Comparison of ENCODE assay signal across 8 cellular contexts in genomic region chr3:46845860-46846623, GRCh38. TPM values are rescaled to one million over a fixed set of nuclear protein-coding genes. Genes with fewer than 3 reads are reported as not detected.
DNase-seq lines count a peak whose midpoint lies in the region; ATAC-seq, FAIRE-seq and TF ChIP-seq lines count a peak whose summit lies in the region.

No MANE protein-coding gene starts in this region.

- no peaks in the 10 kb centered on the region for H3K27me3 Mint-ChIP-seq in activated B cell treated with CpG ODN at 0.5 μM for 24 hours

- peaks cover 8% of the 10 kb centered on the region for H3K36me3 Mint-ChIP-seq in activated B cell treated with CpG ODN at 0.5 μM for 24 hours (ENCODE audit: low read depth)

- CTCF ChIA-PET in activated B cell treated with CpG ODN at 0.5 μM for 24 hours (lab: Charles Lee): interaction anchor here (0.9 to 1.8 kb wide), 7 partner anchors 9 to 478 kb away, joined by 3 to 9 read pairs (median 3); no protein-coding TSS in a partner anchor

- DNase-seq in DMS 273 (lab: John Stamatoyannopoulos, UW; ENCODE audit: unreplicated experiment) (peak; percentile 89), MG63 (peak; percentile 75), activated B cell treated with CpG ODN at 0.5 μM for 24 hours (peak; percentile 82), bronchial epithelial cell (ENCODE audit: low read depth) (no peak), kidney (peak; percentile 94), GDM1 (lab: John Stamatoyannopoulos, UW) (no peak)
- DNase-seq in stimulated activated CD4-positive, alpha-beta T cell treated with anti-CD3 and anti-CD28 coated beads, Interleukin-15, amount 100 ng/mL, for 1 hour (ENCODE audit: low read depth in 1 of 2, low spot score in 1 of 2): peak; percentile 56 to 66

- peak overlapping the region; percentile 45 to 65 for H3K9ac ChIP-seq in kidney (ENCODE audit: low read length in 2 of 2)

- peak overlapping the region in 1 of 2 donors; percentile 64 for H3K27ac ChIP-seq in kidney (ENCODE audit: low read depth in 2 of 2, low read length in 2 of 2)

- H3K9me3 ChIP-seq in MG63 (no peaks in the 10 kb centered on the region), kidney (ENCODE audit: control insufficient read depth in 1 of 2, low read length in 2 of 2) (no peaks in the 10 kb centered on the region)

- TF ChIP-seq CTCF in activated B cell treated with CpG ODN at 0.5 μM for 24 hours (IDR thresholded peaks at IDR 0.05) (no peak), bronchial epithelial cell (IDR thresholded peaks at IDR 0.05; ENCODE audit: insufficient read depth, low read length, severe bottlenecking) (peak; percentile 38), kidney (IDR thresholded peaks at IDR 0.05; ENCODE audit: borderline replicate concordance, extremely low read depth, insufficient read depth) (peak; percentile 36)

- H3K27ac Mint-ChIP-seq in activated B cell treated with CpG ODN at 0.5 μM for 24 hours: peak overlapping the region; percentile 83

- H3K4me3 Mint-ChIP-seq in activated B cell treated with CpG ODN at 0.5 μM for 24 hours: peak overlapping the region; percentile 87

- peaks cover 6% of the 10 kb centered on the region for H3K4me1 Mint-ChIP-seq in activated B cell treated with CpG ODN at 0.5 μM for 24 hours

- H3K36me3 ChIP-seq in MG63 (no peaks in the 10 kb centered on the region), bronchial epithelial cell (ENCODE audit: control insufficient read depth, insufficient read depth, low read length) (no peaks in the 10 kb centered on the region), kidney (ENCODE audit: control insufficient read depth in 1 of 2, insufficient read depth in 2 of 2, low read length in 2 of 2) (no peaks in the 10 kb centered on the region)

- no peaks in the 10 kb centered on the region for H3K27me3 ChIP-seq in MG63
- no peaks in the 10 kb centered on the region for H3K27me3 ChIP-seq in bronchial epithelial cell (ENCODE audit: control insufficient read depth, insufficient read depth, low read length)

- POLR2A ChIA-PET in activated B cell treated with CpG ODN at 0.5 μM for 24 hours (lab: Charles Lee): interaction anchor here (0.5 to 1.2 kb wide), 4 partner anchors 63 to 1243 kb away, joined by 3 to 5 read pairs (median 4); partner anchors contain the start of gene PTPN23

- H3K4me1 ChIP-seq in kidney (ENCODE audit: control insufficient read depth in 1 of 2, insufficient read depth in 1 of 2, low read depth in 1 of 2, low read length in 2 of 2): peaks cover 10 to 12% of the 10 kb centered on the region in 2 donors

- peaks cover 1% of the 10 kb centered on the region for H3K9me3 Mint-ChIP-seq in activated B cell treated with CpG ODN at 0.5 μM for 24 hours

- H3K4me3 ChIP-seq in MG63: peak overlapping the region; percentile 45
- peak overlapping the region; percentile 44 for H3K4me3 ChIP-seq in bronchial epithelial cell (ENCODE audit: low read depth, low read length)
- H3K4me3 ChIP-seq in kidney (ENCODE audit: low read length in 2 of 2): peak overlapping the region; percentile 36 to 60

- ATAC-seq in GM21515 (IDR thresholded peaks at IDR 0.05; ENCODE audit: unreplicated experiment) (peak; percentile 67), activated B cell treated with CpG ODN at 0.5 μM for 24 hours (ENCODE audit: low read depth) (peak; percentile 96)

- intact Hi-C loops in activated B cell treated with CpG ODN at 0.5 μM for 24 hours (cut with micrococcal nuclease) (loop anchor here (1.0 to 5.0 kb wide), 2 partner anchors 49 to 151 kb away; no protein-coding TSS in a partner anchor), kidney (cut with DNase I) (no loop called here)

- no peak for FAIRE-seq in bronchial epithelial cell (lab: Jason Lieb, UNC)
- no peak for FAIRE-seq in kidney (lab: Jason Lieb, UNC)

RNA-seq across cellular contexts. Expression of gene MYL3, which starts 17.2 kb away (rescaled TPM):
- not detected in 2 replicates for total RNA-seq in MG63 (2014; rRNA removed; shearing (Covaris generic); ENCODE audit: low replicate concordance)
- not detected in 2 replicates for total RNA-seq in activated B cell treated with CpG ODN at 0.5 μM for 24 hours
- not detected in 2 replicates for total RNA-seq in bronchial epithelial cell
- total RNA-seq in kidney: 41.3 TPM
- polyA plus RNA-seq in kidney (ENCODE audit: insufficient read depth, low read depth, low replicate concordance): 81.9 TPM

RNA-seq across cellular contexts. Expression of gene PTH1R, which starts 31.5 kb away (rescaled TPM):
- total RNA-seq in MG63 (2014; rRNA removed; shearing (Covaris generic); ENCODE audit: low replicate concordance): not detected in 2 replicates
- total RNA-seq in activated B cell treated with CpG ODN at 0.5 μM for 24 hours (not detected in 2 replicates), bronchial epithelial cell (not detected in 2 replicates), kidney (286 TPM)
- 1,885 TPM for polyA plus RNA-seq in kidney (ENCODE audit: insufficient read depth, low read depth, low replicate concordance)

Comparison
In these comparisons a context has a peak if more than half of its experiments do, and no peak if none do; other contexts are left out.
1. DNase-seq: peak in DMS 273 (single experiment), MG63 (single experiment), activated B cell treated with CpG ODN at 0.5 μM for 24 hours (single experiment), kidney (single experiment) and stimulated activated CD4-positive, alpha-beta T cell treated with anti-CD3 and anti-CD28 coated beads, Interleukin-15, amount 100 ng/mL, for 1 hour (2 of 2); none in bronchial epithelial cell (single experiment) and GDM1 (single experiment).
2. RNA of gene MYL3, which starts 17.2 kb away (total RNA-seq): 41.3 TPM in kidney (single experiment); not detected in MG63, not detected in activated B cell treated with CpG ODN at 0.5 μM for 24 hours and not detected in bronchial epithelial cell; every median in the first group is over 10 times any median in the second.
3. RNA of gene PTH1R, which starts 31.5 kb away (total RNA-seq): 286 TPM in kidney (single experiment); not detected in MG63, not detected in activated B cell treated with CpG ODN at 0.5 μM for 24 hours and not detected in bronchial epithelial cell; every median in the first group is over 100 times any median in the second.
4. Peak in every context shown above with its lines, with median percentiles within 50 percentile points of each other: H3K4me3 ChIP-seq.